8 cellular contexts compared by ENCODE assay signal in genomic region chr19:51108805-51109146, GRCh38. TPM values are rescaled to one million over a fixed set of nuclear protein-coding genes. Genes with fewer than 3 reads are reported as not detected.
DNase-seq lines count a peak whose midpoint lies in the region; ATAC-seq and TF ChIP-seq lines count a peak whose summit lies in the region.

No MANE protein-coding gene starts in this region.

- H3K23me2 ChIP-seq in H9 (ENCODE audit: insufficient read length, low read depth, low read length, poor library complexity, severe bottlenecking): peaks cover 6% of the 10 kb centered on the region

- H2AK5ac ChIP-seq in H9 (ENCODE audit: insufficient read length, low read length): no peak overlapping the region

- no peaks in the 10 kb centered on the region for H3K79me1 ChIP-seq in H9 (ENCODE audit: insufficient read depth, low read depth, low read length, poor library complexity, severe bottlenecking)

- H3K9ac ChIP-seq in H9 (ENCODE audit: extremely low read depth, insufficient read length, low read length) (no peak overlapping the region), endodermal cell (ENCODE audit: extremely low read depth, low read length, poor library complexity, severe bottlenecking) (peak overlapping the region; percentile 34)

- H3K36me3 Mint-ChIP-seq in H9 (ENCODE audit: insufficient read depth in 1 of 3, low read depth in 3 of 3): peaks cover 0 to 2% (median under 1%) of the 10 kb centered on the region in 3 experiments; a peak in 2 of 7 replicates
- H3K36me3 Mint-ChIP-seq in endodermal cell (ENCODE audit: low read depth): peaks cover 6% of the 10 kb centered on the region
- no peaks in the 10 kb centered on the region for H3K36me3 Mint-ChIP-seq in neural crest cell (ENCODE audit: low read depth)

- no peaks in the 10 kb centered on the region for H3K36me3 ChIP-seq in endodermal cell (ENCODE audit: control insufficient read depth, insufficient read depth, low read length)

- H3K79me2 ChIP-seq in H9 (ENCODE audit: insufficient read depth, low read length): no peaks in the 10 kb centered on the region

- ATAC-seq in GM18499 (IDR thresholded peaks at IDR 0.05; ENCODE audit: insufficient read depth, unreplicated experiment): peak; percentile 14

- H2BK120ac ChIP-seq in H9 (ENCODE audit: low read depth, low read length, poor library complexity, severe bottlenecking): no peak overlapping the region

- H3K56ac ChIP-seq in H9 (ENCODE audit: insufficient read length, low read depth, low read length): no peak overlapping the region

- H3K23ac ChIP-seq in H9 (ENCODE audit: insufficient read length, low read depth, low read length): no peak overlapping the region

- no peak for TF ChIP-seq CTCF in H9 (conservative IDR thresholded peaks at IDR 0.05)
- TF ChIP-seq CTCF in endodermal cell (conservative IDR thresholded peaks at IDR 0.05): no peak
- TF ChIP-seq CTCF in neural crest cell (conservative IDR thresholded peaks at IDR 0.05): no peak

- H3K4me1 Mint-ChIP-seq in H9 (peaks cover 8 to 9% of the 10 kb centered on the region in 2 experiments), endodermal cell (peaks cover 11% of the 10 kb centered on the region), neural crest cell (peaks cover 16% of the 10 kb centered on the region)

- H3K9me3 ChIP-seq in H9 (ENCODE audit: control insufficient read depth, low read depth, low read length) (no peaks in the 10 kb centered on the region), endodermal cell (ENCODE audit: control insufficient read depth, low read length) (no peaks in the 10 kb centered on the region)

- H3K27me3 ChIP-seq in H9 (ENCODE audit: insufficient read depth, low read length) (no peaks in the 10 kb centered on the region), endodermal cell (ENCODE audit: control insufficient read depth, insufficient read depth, low read length, poor library complexity, severe bottlenecking) (peaks cover 15% of the 10 kb centered on the region)

- H3K27ac ChIP-seq in H9 (ENCODE audit: insufficient read length, low read depth, low read length) (no peak overlapping the region), endodermal cell (ENCODE audit: low read depth, low read length) (no peak overlapping the region)

- no CpG with 5 or more reads among the region's 15 CpGs for WGBS in H9 (ENCODE audit: extremely low coverage, insufficient read length, low lambda C conversion rate)
- 15 to 71% methylated on average over 1 to 15 of the region's 15 CpGs for WGBS in endodermal cell (ENCODE audit: insufficient coverage in 1 of 2, insufficient read length in 1 of 2), 2 experiments

- H3K4me2 ChIP-seq in H9 (ENCODE audit: insufficient read depth, insufficient read length, low read length): peak overlapping the region; percentile 48

- H3K9me3 Mint-ChIP-seq in H9 (no peaks in the 10 kb centered on the region; a peak in 1 of 5 replicates), endodermal cell (no peaks in the 10 kb centered on the region), neural crest cell (no peaks in the 10 kb centered on the region)

- H4K20me1 ChIP-seq in H9 (ENCODE audit: control insufficient read depth, insufficient read depth, insufficient read length): no peaks in the 10 kb centered on the region

- H3K27me3 Mint-ChIP-seq in H9 (ENCODE audit: low read depth): peaks cover 12% of the 10 kb centered on the region
- H3K27me3 Mint-ChIP-seq in endodermal cell (ENCODE audit: insufficient read depth): peaks cover 4% of the 10 kb centered on the region
- H3K27me3 Mint-ChIP-seq in neural crest cell (ENCODE audit: low read depth): peaks cover 10% of the 10 kb centered on the region

- H3K18ac ChIP-seq in H9 (ENCODE audit: insufficient read length, low read depth, low read length): no peak overlapping the region

- no peak overlapping the region for H2BK20ac ChIP-seq in H9 (ENCODE audit: low read depth, low read length, poor library complexity, severe bottlenecking)

- no peak overlapping the region for H4K5ac ChIP-seq in H9 (ENCODE audit: insufficient read length, low read depth, low read length)

- H3K14ac ChIP-seq in H9 (ENCODE audit: insufficient read depth, low read length): no peak overlapping the region

- H3K4me3 Mint-ChIP-seq in H9 (peak overlapping the region; percentile 97 to 98), endodermal cell (peak overlapping the region; percentile 94), neural crest cell (peak overlapping the region; percentile 95)

- H3K27ac Mint-ChIP-seq in H9: peak overlapping the region in 1 of 3 experiments; percentile 85; a peak in 1 of 7 replicates
- peak overlapping the region; percentile 86 for H3K27ac Mint-ChIP-seq in endodermal cell
- peak overlapping the region; percentile 95 for H3K27ac Mint-ChIP-seq in neural crest cell (ENCODE audit: unreplicated experiment)

- no peak overlapping the region for H4K91ac ChIP-seq in H9 (ENCODE audit: insufficient read length, low read depth, low read length)

- no peak overlapping the region for H2BK5ac ChIP-seq in H9 (ENCODE audit: insufficient read length, low read length)

- DNase-seq in H9 (no peak), NCI-H69 (lab: John Stamatoyannopoulos, UW) (peak; percentile 91), endodermal cell (no peak), neural crest cell (ENCODE audit: low read depth, low spot score) (no peak), COR-L47 (lab: John Stamatoyannopoulos, UW) (no peak), mesenteric fat pad (ENCODE audit: low spot score) (no peak), CD1c-positive myeloid dendritic cell (ENCODE audit: extremely low spot score) (no peak)

- no peak overlapping the region for H3T11ph ChIP-seq in H9 (ENCODE audit: low read length)

- H4K8ac ChIP-seq in H9 (replicated peaks; ENCODE audit: insufficient read length, low read depth, low read length): no peak overlapping the region

- H3K4me1 ChIP-seq in H9 (ENCODE audit: insufficient read depth, low read length) (peaks cover 3% of the 10 kb centered on the region; the same call in 1 of the 2 replicates), endodermal cell (ENCODE audit: control insufficient read depth, insufficient read depth, low read length) (no peaks in the 10 kb centered on the region)

- H2BK15ac ChIP-seq in H9 (ENCODE audit: low read depth, low read length): no peak overlapping the region

- H2BK12ac ChIP-seq in H9 (ENCODE audit: insufficient read length, low read depth, low read length): no peak overlapping the region

- no peak overlapping the region for H3K4ac ChIP-seq in H9 (ENCODE audit: low read depth, low read length)

- no peak overlapping the region for H2AFZ ChIP-seq in H9 (ENCODE audit: low read length)

- H3K4me3 ChIP-seq in endodermal cell (ENCODE audit: low read length): peak overlapping the region; percentile 86

RNA-seq across cellular contexts. Expression of gene CTU1, which starts 0.6 kb away (rescaled TPM):
- total RNA-seq in H9 (2021): 8.0 and 8.8 TPM in 2 replicates
- 1 to 10 TPM; 5.1 to 5.7 TPM for total RNA-seq in endodermal cell
- 5.4 TPM for polyA plus RNA-seq in endodermal cell (2013, experiment 1 of 2)
- polyA plus RNA-seq in endodermal cell (2013, experiment 2 of 2): 4.5 TPM
- total RNA-seq in neural crest cell: 8.3 and 8.4 TPM in 2 replicates
- total RNA-seq in mesenteric fat pad: 10.0 TPM

RNA-seq across cellular contexts. Expression of gene SIGLEC9, which starts 15.9 kb away (rescaled TPM):
- total RNA-seq in H9 (2021) (not detected in 2 replicates), endodermal cell (not detected), neural crest cell (not detected in 2 replicates), mesenteric fat pad (19.0 TPM)
- not detected for polyA plus RNA-seq in endodermal cell (2013, experiment 1 of 2)
- not detected for polyA plus RNA-seq in endodermal cell (2013, experiment 2 of 2)

RNA-seq across cellular contexts. Expression of gene KLK14, which starts 26.1 kb away (rescaled TPM):
- total RNA-seq in H9 (2021) (0.26 and 0.46 TPM in 2 replicates), endodermal cell (under 1 TPM; 0.55 to 0.71 TPM), neural crest cell (0.26 and 0.75 TPM in 2 replicates), mesenteric fat pad (not detected)
- 0.39 TPM for polyA plus RNA-seq in endodermal cell (2013, experiment 1 of 2)
- not detected for polyA plus RNA-seq in endodermal cell (2013, experiment 2 of 2)

RNA-seq across cellular contexts. Expression of gene SIGLEC7, which starts 33.3 kb away (rescaled TPM):
- not detected in 2 replicates for total RNA-seq in H9 (2021)
- total RNA-seq in endodermal cell: not detected
- polyA plus RNA-seq in endodermal cell (2013, experiment 1 of 2): not detected
- polyA plus RNA-seq in endodermal cell (2013, experiment 2 of 2): not detected
- total RNA-seq in neural crest cell: not detected in 2 replicates
- 8.1 TPM for total RNA-seq in mesenteric fat pad

RNA-seq across cellular contexts. Expression of gene KLK13, which starts 43.9 kb away (rescaled TPM):
- total RNA-seq in H9 (2021) (3.0 and 4.2 TPM in 2 replicates), endodermal cell (1 to 10 TPM in 1 of 2 donors, under 1 TPM in 1; 0.42 to 3.4 TPM), neural crest cell (not detected in 2 replicates), mesenteric fat pad (not detected)
- not detected for polyA plus RNA-seq in endodermal cell (2013, experiment 1 of 2)
- not detected for polyA plus RNA-seq in endodermal cell (2013, experiment 2 of 2)

Comparison
In these comparisons a context has a peak if more than half of its experiments do, and no peak if none do; other contexts are left out.
1. RNA of gene SIGLEC9, which starts 15.9 kb away (total RNA-seq): 19.0 TPM in mesenteric fat pad (single experiment); not detected in H9, not detected in endodermal cell and not detected in neural crest cell; every median in the first group is over 10 times any median in the second.
2. Peak in every context shown above with its lines, with median percentiles within 50 percentile points of each other: H3K4me3 Mint-ChIP-seq.